In genomic region chrX:30975467-30975866, GRCh38 we compare ENCODE assay signal across 15 cellular contexts.
DNase-seq lines count a peak whose midpoint lies in the region; ATAC-seq and TF ChIP-seq lines count a peak whose summit lies in the region.
"Had no signal": no experiment of that assay in that cellular context is flagged by ENCODE, and none has a peak within 500 bp of the region (broad histone marks: within the 10 kb centered on the region; RNA-seq: fewer than 3 reads in every experiment).

No MANE protein-coding gene starts in this region.

- no peak for DNase-seq in central memory CD8-positive, alpha-beta T cell (ENCODE audit: low spot score in 2 of 2)
- DNase-seq in CD8-positive, alpha-beta memory T cell, result no peak
- DNase-seq in esophagus muscularis mucosa (ENCODE audit: extremely low spot score) (no peak), islet precursor cell (no peak)
- DNase-seq: 8988T; C1 segment of cervical spinal cord; Caco-2; CD4-positive, alpha-beta memory T cell; DMS153; DND-41; H9 had no signal

- H2AFZ ChIP-seq in Loucy (ENCODE audit: low read length), result peak overlapping the region; percentile 3; the same call in 1 of the 2 replicates
- H2AFZ ChIP-seq: GM23338 had no signal

- intact Hi-C loops in esophagus muscularis mucosa (cut with DNase I), result no loop called here

- H3K27ac ChIP-seq in liver (ENCODE audit: low read depth in 1 of 2, low read length in 2 of 2) (no peak overlapping the region), esophagus muscularis mucosa (replicated peaks in 1 of 4) (no peak overlapping the region)
- H3K27ac ChIP-seq in CD8-positive, alpha-beta memory T cell (ENCODE audit: low read depth, low read length), result no peak overlapping the region

- no peak for TF ChIP-seq RAD21 in liver (IDR thresholded peaks at IDR 0.05)

- H3K9me3 ChIP-seq in Loucy (ENCODE audit: insufficient read depth, low read depth, low read length) (no peaks in the 10 kb centered on the region), liver (ENCODE audit: control insufficient read depth in 4 of 4, low read length in 3 of 4) (no peaks in the 10 kb centered on the region), esophagus muscularis mucosa (no peaks in the 10 kb centered on the region)
- H3K9me3 ChIP-seq in CD8-positive, alpha-beta memory T cell (ENCODE audit: low read length), result no peaks in the 10 kb centered on the region
- H3K9me3 ChIP-seq: Caco-2 had no signal

- H3K9me3 Mint-ChIP-seq in central memory CD8-positive, alpha-beta T cell, result no peaks in the 10 kb centered on the region
- H3K9me3 Mint-ChIP-seq in CD8-positive, alpha-beta memory T cell, result peaks cover 0 to 2% (median 0%) of the 10 kb centered on the region in 5 donors
- H3K9me3 Mint-ChIP-seq: GM23338 had no signal

- no peak for ATAC-seq in central memory CD8-positive, alpha-beta T cell (replicated peaks; ENCODE audit: extremely low read depth, poor library complexity, severe bottlenecking)
- ATAC-seq: GM23338, HCT116 had no signal

- H3K4me3 ChIP-seq in Loucy (ENCODE audit: low read length, poor library complexity, severe bottlenecking) (no peak overlapping the region), liver (ENCODE audit: low read depth in 1 of 3, low read length in 3 of 3) (no peak overlapping the region), esophagus muscularis mucosa (no peak overlapping the region)
- no peak overlapping the region for H3K4me3 ChIP-seq in CD8-positive, alpha-beta memory T cell (ENCODE audit: low read length)
- H3K4me3 ChIP-seq: GM23338 had no signal

- H3K9me2 ChIP-seq in Loucy (replicated peaks; ENCODE audit: low read depth, low read length), result no peaks in the 10 kb centered on the region

- no peak for TF ChIP-seq POLR2A in esophagus muscularis mucosa (IDR thresholded peaks at IDR 0.05; ENCODE audit: low read depth)

- peaks cover 4% of the 10 kb centered on the region for H3K36me3 Mint-ChIP-seq in central memory CD8-positive, alpha-beta T cell (ENCODE audit: insufficient read depth)
- H3K36me3 Mint-ChIP-seq in CD8-positive, alpha-beta memory T cell, result peaks cover 0 to 2% (median 0%) of the 10 kb centered on the region in 3 donors
- H3K36me3 Mint-ChIP-seq: CD4-positive, alpha-beta memory T cell had no signal

- no peak for TF ChIP-seq CTCF in Loucy (conservative IDR thresholded peaks at IDR 0.05; ENCODE audit: low read length)
- no peak for TF ChIP-seq CTCF in liver (IDR thresholded peaks at IDR 0.05; ENCODE audit: low read depth, low read length, missing input control)
- TF ChIP-seq CTCF in esophagus muscularis mucosa (IDR thresholded peaks at IDR 0.05), result no peak

- no peaks in the 10 kb centered on the region for H3K27me3 ChIP-seq in Loucy (ENCODE audit: insufficient read depth, low read length, poor library complexity, severe bottlenecking)
- H3K27me3 ChIP-seq in liver (ENCODE audit: control insufficient read depth in 4 of 4, insufficient read depth in 4 of 4, low read length in 3 of 4), result no peaks in the 10 kb centered on the region
- no peaks in the 10 kb centered on the region for H3K27me3 ChIP-seq in CD8-positive, alpha-beta memory T cell (ENCODE audit: insufficient read depth, low read length, poor library complexity, severe bottlenecking)
- no peaks in the 10 kb centered on the region for H3K27me3 ChIP-seq in esophagus muscularis mucosa

- H3K4me2 ChIP-seq in Loucy (ENCODE audit: low read depth, low read length, poor library complexity, severe bottlenecking), result no peak overlapping the region
- H3K4me2 ChIP-seq: GM23338 had no signal

- peaks cover 7% of the 10 kb centered on the region for H3K4me1 Mint-ChIP-seq in central memory CD8-positive, alpha-beta T cell
- peaks cover 1 to 12% (median 7%) of the 10 kb centered on the region in 3 donors for H3K4me1 Mint-ChIP-seq in CD8-positive, alpha-beta memory T cell

- TF ChIP-seq EP300 in esophagus muscularis mucosa (IDR thresholded peaks at IDR 0.05), result no peak

- no peak overlapping the region for H3K9ac ChIP-seq in Loucy (ENCODE audit: low read depth, low read length, poor library complexity, severe bottlenecking)
- H3K9ac ChIP-seq in liver (ENCODE audit: low read depth in 1 of 2, low read length in 2 of 2), result no peak overlapping the region

- CTCF ChIA-PET in CD8-positive, alpha-beta memory T cell (lab: Charles Lee), result no interaction called here

- POLR2A ChIA-PET in CD8-positive, alpha-beta memory T cell (lab: Charles Lee), result no interaction called here

- no peak overlapping the region for H3K4me3 Mint-ChIP-seq in central memory CD8-positive, alpha-beta T cell
- H3K4me3 Mint-ChIP-seq in CD8-positive, alpha-beta memory T cell, result no peak overlapping the region
- H3K4me3 Mint-ChIP-seq: GM23338, H9 had no signal

- H3K36me3 ChIP-seq in Loucy (ENCODE audit: insufficient read depth, low read length), result no peaks in the 10 kb centered on the region
- no peaks in the 10 kb centered on the region for H3K36me3 ChIP-seq in liver (ENCODE audit: control insufficient read depth in 4 of 4, insufficient read depth in 3 of 4, low read depth in 1 of 4, low read length in 3 of 4)
- no peaks in the 10 kb centered on the region for H3K36me3 ChIP-seq in CD8-positive, alpha-beta memory T cell (ENCODE audit: insufficient read depth, low read length)
- no peaks in the 10 kb centered on the region for H3K36me3 ChIP-seq in esophagus muscularis mucosa

- H3F3A ChIP-seq in Loucy (ENCODE audit: low read depth), result no peaks in the 10 kb centered on the region

- no peaks in the 10 kb centered on the region for H4K20me1 ChIP-seq in Loucy (ENCODE audit: insufficient read depth, low read length, poor library complexity, severe bottlenecking)

- H3K4me1 ChIP-seq in Loucy (ENCODE audit: insufficient read depth, low read length, poor library complexity, severe bottlenecking), result peaks cover 15% of the 10 kb centered on the region
- H3K4me1 ChIP-seq in liver (ENCODE audit: control insufficient read depth in 4 of 4, insufficient read depth in 4 of 4, low read length in 3 of 4), result no peaks in the 10 kb centered on the region
- no peaks in the 10 kb centered on the region for H3K4me1 ChIP-seq in CD8-positive, alpha-beta memory T cell (ENCODE audit: insufficient read depth, low read length)
- no peaks in the 10 kb centered on the region for H3K4me1 ChIP-seq in esophagus muscularis mucosa
- H3K4me1 ChIP-seq: Caco-2 had no signal

- H3K27ac Mint-ChIP-seq in central memory CD8-positive, alpha-beta T cell (ENCODE audit: low read depth), result peak overlapping the region; percentile 65
- no peak overlapping the region for H3K27ac Mint-ChIP-seq in CD8-positive, alpha-beta memory T cell
- H3K27ac Mint-ChIP-seq: GM23338, H9 had no signal

- no peaks in the 10 kb centered on the region for H3K79me2 ChIP-seq in Loucy (ENCODE audit: insufficient read depth, low read length)

- no peaks in the 10 kb centered on the region for H3K27me3 Mint-ChIP-seq in central memory CD8-positive, alpha-beta T cell
- peaks cover 4% of the 10 kb centered on the region in 2 donors for H3K27me3 Mint-ChIP-seq in CD8-positive, alpha-beta memory T cell
- H3K27me3 Mint-ChIP-seq: CD4-positive, alpha-beta memory T cell had no signal

TF ChIP-seq in liver, 16 proteins besides CTCF, POLR2A, EP300 and RAD21:
- peak; percentile 24 to 65 for TF ChIP-seq HNF4A (conservative IDR thresholded peaks at IDR 0.05)
- TF ChIP-seq TAF1 (conservative IDR thresholded peaks at IDR 0.05), result no peak
